Comparison of ENCODE assay signal across 25 cellular contexts in genomic region chr1:41261926-41262618, GRCh38. TPM values are rescaled to one million over a fixed set of nuclear protein-coding genes. Genes with fewer than 3 reads are reported as not detected.
DNase-seq lines count a peak whose midpoint lies in the region; FAIRE-seq and TF ChIP-seq lines count a peak whose summit lies in the region.
"Had no signal": no experiment of that assay in that cellular context is flagged by ENCODE, and none has a peak within 500 bp of the region (broad histone marks: within the 10 kb centered on the region; RNA-seq: fewer than 3 reads in every experiment).

No MANE protein-coding gene starts in this region.

- no peaks in the 10 kb centered on the region for H3K4me1 ChIP-seq in HEK293 (ENCODE audit: control insufficient read depth, insufficient read depth, low read length)
- H3K4me1 ChIP-seq: A549, BE2C, BLaER1 had no signal

- H3K4me1 Mint-ChIP-seq in osteocyte (ENCODE audit: unreplicated experiment): no peaks in the 10 kb centered on the region
- H3K4me1 Mint-ChIP-seq: CD14-positive monocyte; CD4-positive, alpha-beta memory T cell; CD4-positive, CD25-positive, alpha-beta regulatory T cell; CD8-positive, alpha-beta memory T cell had no signal

- H3K4me3 Mint-ChIP-seq in osteocyte (ENCODE audit: unreplicated experiment): no peak overlapping the region
- H3K4me3 Mint-ChIP-seq: CD14-positive monocyte; CD4-positive, alpha-beta memory T cell; CD4-positive, CD25-positive, alpha-beta regulatory T cell; CD8-positive, alpha-beta memory T cell had no signal

- no peaks in the 10 kb centered on the region for H3K9me3 Mint-ChIP-seq in osteocyte (ENCODE audit: unreplicated experiment)
- H3K9me3 Mint-ChIP-seq: CD14-positive monocyte; CD8-positive, alpha-beta memory T cell had no signal

- no peaks in the 10 kb centered on the region for H3K36me3 ChIP-seq in HEK293 (ENCODE audit: control insufficient read depth in 2 of 2, insufficient read depth in 1 of 2, low read length in 2 of 2)
- H3K36me3 ChIP-seq: BE2C, BLaER1 had no signal

- TF ChIP-seq CTCF in HEK293 (tag by site-specific recombination; IDR thresholded peaks at IDR 0.05) (no peak), osteocyte (IDR thresholded peaks at IDR 0.05) (no peak), foreskin fibroblast (IDR thresholded peaks at IDR 0.05; ENCODE audit: low read depth, low read length) (no peak)

- H3K27ac ChIP-seq in HEK293 (ENCODE audit: extremely low read depth, low read depth, low read length): no peak overlapping the region
- H3K27ac ChIP-seq: 22Rv1, A549, BLaER1 had no signal

- FAIRE-seq in frontal cortex (lab: Jason Lieb, UNC): no peak
- FAIRE-seq: A549, GM12878, GM12892, GM18507 had no signal

- H3K27ac Mint-ChIP-seq in osteocyte (ENCODE audit: unreplicated experiment): no peak overlapping the region
- H3K27ac Mint-ChIP-seq: CD14-positive monocyte; CD4-positive, alpha-beta memory T cell; CD4-positive, CD25-positive, alpha-beta regulatory T cell had no signal

- no peaks in the 10 kb centered on the region for H3K36me3 Mint-ChIP-seq in osteocyte (ENCODE audit: unreplicated experiment)
- H3K36me3 Mint-ChIP-seq: CD14-positive monocyte; CD4-positive, alpha-beta memory T cell; CD4-positive, CD25-positive, alpha-beta regulatory T cell; CD8-positive, alpha-beta memory T cell had no signal

- H3K27me3 Mint-ChIP-seq in osteocyte (ENCODE audit: unreplicated experiment): no peaks in the 10 kb centered on the region
- H3K27me3 Mint-ChIP-seq: CD4-positive, CD25-positive, alpha-beta regulatory T cell had no signal

- in situ Hi-C loops in ACHN (cut with HindIII; ENCODE audit: low pct_ligation_motif_present, low pct_unique_long_range_greater_than_20kb, low sequenced_read_pairs): no loop called here

- DNase-seq in ACHN: peak; percentile 47
- DNase-seq in osteocyte (ENCODE audit: extremely low spot score, unreplicated experiment): peak; percentile 4
- DNase-seq in frontal cortex (ENCODE audit: low spot score in 2 of 2): no peak
- DNase-seq in foreskin fibroblast: no peak
- DNase-seq: BE2C; C1 segment of cervical spinal cord; CD4-positive, alpha-beta memory T cell; CD4-positive, CD25-positive, alpha-beta regulatory T cell; CD8-positive, alpha-beta memory T cell; COR-L47; DMS 273 treated with DMSO at 0.1 percent for 48 hours; DMS153; DMS53; DMS79; DND-41; EL; GDM1 had no signal

- POLR2A ChIA-PET in HEK293 (lab: Yijun Ruan, JAX): interaction anchor here (0.6 kb wide), 1 partner anchor 161 kb away, joined by 3 read pairs; no protein-coding TSS in a partner anchor

- no peaks in the 10 kb centered on the region for H3K9me3 ChIP-seq in HEK293 (ENCODE audit: control insufficient read depth, insufficient read depth, low read depth, low read length)
- H3K9me3 ChIP-seq: A549, BE2C had no signal

- no peak overlapping the region for H3K4me3 ChIP-seq in HEK293 (ENCODE audit: low read depth, low read length)
- no peak overlapping the region for H3K4me3 ChIP-seq in foreskin fibroblast (ENCODE audit: low read depth in 1 of 2, low read length in 2 of 2)
- H3K4me3 ChIP-seq: A549, BLaER1, GM12878 had no signal

- CTCF ChIA-PET in HEK293 (lab: Yijun Ruan, JAX): interaction anchor here (0.7 to 1.2 kb wide), 4 partner anchors 20 to 244 kb away, joined by 3 to 4 read pairs (median 3); no protein-coding TSS in a partner anchor

TF ChIP-seq in HEK293, 187 proteins besides CTCF, POLR2A, EP300 and RAD21:
- peak; percentile 91 for TF ChIP-seq ZNF112 (tag by site-specific recombination; IDR thresholded peaks at IDR 0.05)
- no peak for TF ChIP-seq ZNF623 (tag by site-specific recombination; IDR thresholded peaks at IDR 0.05)

RNA-seq across cellular contexts. Expression of gene SCMH1, which starts 20.0 kb away (rescaled TPM):
- total RNA-seq in osteocyte: 37.5 and 38.9 TPM in 2 replicates
- 29.8 TPM for total RNA-seq in frontal cortex

Comparison
In these comparisons a context has a peak if more than half of its experiments do, and no peak if none do; other contexts are left out.
1. DNase-seq: peak in ACHN (single experiment) and osteocyte (single experiment); none in frontal cortex (0 of 2) and foreskin fibroblast (0 of 2).